In genomic region chr3:51671090-51672082, GRCh38 we compare ENCODE assay signal across 8 cellular contexts. TPM values are rescaled to one million over a fixed set of nuclear protein-coding genes. Genes with fewer than 3 reads are reported as not detected.
DNase-seq lines count a peak whose midpoint lies in the region; ATAC-seq and TF ChIP-seq lines count a peak whose summit lies in the region.

Gene TEX264 (plus strand): TSS chr3:51671252. CDS start chr3:51674305, 3,053 bp downstream.

- peak within 1 kb of the TSS; percentile 86 for H3K27ac Mint-ChIP-seq in activated naive CD8-positive, alpha-beta T cell treated with anti-CD3 and anti-CD28 coated beads, Interleukin-2, amount 50 U/mL, for 24 hours

- H3K9me3 Mint-ChIP-seq in activated naive CD8-positive, alpha-beta T cell treated with anti-CD3 and anti-CD28 coated beads, Interleukin-2, amount 50 U/mL, for 24 hours: no peaks in the 10 kb centered on the region

- H3K36me3 ChIP-seq in H7 (replicated peaks; ENCODE audit: control insufficient read depth, insufficient read depth, low read length): no peaks in the 10 kb centered on the region; the same call in 1 of the 2 replicates
- peaks cover 5% of the 10 kb centered on the region; the same call in 1 of the 2 replicates for H3K36me3 ChIP-seq in MG63
- no peaks in the 10 kb centered on the region for H3K36me3 ChIP-seq in transverse colon

- no peak for TF ChIP-seq EP300 in transverse colon (IDR thresholded peaks at IDR 0.05; ENCODE audit: low read depth)

- peak within 1 kb of the TSS; percentile 86 for H3K4me3 ChIP-seq in H7 (ENCODE audit: insufficient read depth, low read depth, low read length)
- peak within 1 kb of the TSS; percentile 75 for H3K4me3 ChIP-seq in MG63
- H3K4me3 ChIP-seq in transverse colon: peak within 1 kb of the TSS; percentile 76 to 98 (median 82)

- no peaks in the 10 kb centered on the region for H3K27me3 ChIP-seq in H7 (ENCODE audit: control insufficient read depth, insufficient read depth, low read length)
- H3K27me3 ChIP-seq in MG63: no peaks in the 10 kb centered on the region
- no peaks in the 10 kb centered on the region for H3K27me3 ChIP-seq in transverse colon

- H3K9me3 ChIP-seq in MG63 (no peaks in the 10 kb centered on the region), transverse colon (no peaks in the 10 kb centered on the region)

- no peak for TF ChIP-seq CTCF in transverse colon (IDR thresholded peaks at IDR 0.05)

- intact Hi-C loops in cardiac septum (cut with DNase I): loop anchor here (2.0 to 5.0 kb wide), 3 partner anchors 15 to 171 kb away; partner anchors contain the start of genes DCAF1 and RAD54L2
- intact Hi-C loops in transverse colon (cut with DNase I; ENCODE audit: low total_unique reads): no loop called here

- in situ Hi-C loops in transverse colon (cut with MboI; ENCODE audit: low pct_ligation_motif_present in 1 of 4, low pct_unique_long_range_greater_than_20kb in 1 of 4, low sequenced_read_pairs in 3 of 4): loop anchor here in 1 of 4 donors (25.0 kb wide), 1 partner anchor 284 kb away; the partner anchor contains the start of genes MANF and RBM15B

- peaks cover 10 to 39% (median 34%) of the 10 kb centered on the region in 4 donors for H3K4me1 ChIP-seq in transverse colon

- H3K27ac ChIP-seq in transverse colon: peak within 1 kb of the TSS; percentile 96 to 98 (median 97)

- peak; percentile 71 for ATAC-seq in activated naive CD8-positive, alpha-beta T cell treated with anti-CD3 and anti-CD28 coated beads, Interleukin-2, amount 50 U/mL, for 24 hours

- peak within 1 kb of the TSS; percentile 88 for H3K4me3 Mint-ChIP-seq in activated naive CD8-positive, alpha-beta T cell treated with anti-CD3 and anti-CD28 coated beads, Interleukin-2, amount 50 U/mL, for 24 hours

- H3K4me1 Mint-ChIP-seq in activated naive CD8-positive, alpha-beta T cell treated with anti-CD3 and anti-CD28 coated beads, Interleukin-2, amount 50 U/mL, for 24 hours: peaks cover 68% of the 10 kb centered on the region

- DNase-seq in GM04504 (ENCODE audit: low read depth): peak; percentile 74
- DNase-seq in H7: peak; percentile 94
- DNase-seq in MG63: peak; percentile 81
- peak; percentile 92 for DNase-seq in T follicular helper cell (ENCODE audit: low read depth)
- DNase-seq in activated naive CD8-positive, alpha-beta T cell treated with anti-CD3 and anti-CD28 coated beads, Interleukin-2, amount 50 U/mL, for 24 hours: peak; percentile 91
- peak; percentile 97 for DNase-seq in cardiac septum (ENCODE audit: low spot score)
- peak; percentile 86 for DNase-seq in pons (ENCODE audit: low spot score)
- DNase-seq in transverse colon: peak; percentile 94

- no peaks in the 10 kb centered on the region for H3K27me3 Mint-ChIP-seq in activated naive CD8-positive, alpha-beta T cell treated with anti-CD3 and anti-CD28 coated beads, Interleukin-2, amount 50 U/mL, for 24 hours

- H3K36me3 Mint-ChIP-seq in activated naive CD8-positive, alpha-beta T cell treated with anti-CD3 and anti-CD28 coated beads, Interleukin-2, amount 50 U/mL, for 24 hours (ENCODE audit: low read depth): peaks cover 10% of the 10 kb centered on the region

- WGBS in transverse colon (ENCODE audit: low coverage in 1 of 2), 2 donors: 0% methylated on average over 43 of the region's 99 CpGs; no CpG with 5 or more reads in 1 of the 2 donors

- TF ChIP-seq POLR2A in transverse colon (IDR thresholded peaks at IDR 0.05): peak; percentile 79

RNA-seq across cellular contexts. Expression of gene TEX264, which starts in this region (rescaled TPM):
- total RNA-seq in H7 (2014; rRNA removed; shearing (Covaris generic)): 17.6 and 18.9 TPM in 2 replicates
- total RNA-seq in MG63 (2014; rRNA removed; shearing (Covaris generic); ENCODE audit: low replicate concordance): 35.9 and 64.1 TPM in 2 replicates
- 28.8 TPM for total RNA-seq in cardiac septum
- 100 to 1,000 TPM in 1 of 4 donors, 10 to 100 TPM in 3; 60.9 to 116 (median 88.2) TPM for total RNA-seq in transverse colon

Comparison
In these comparisons a context has a peak if more than half of its experiments do, and no peak if none do; other contexts are left out.
1. Peak in every context shown above with its lines: DNase-seq, ATAC-seq, H3K4me3 ChIP-seq and H3K27ac ChIP-seq.